Comparison of ENCODE assay signal across 10 cellular contexts in the genomic region with DNA sequence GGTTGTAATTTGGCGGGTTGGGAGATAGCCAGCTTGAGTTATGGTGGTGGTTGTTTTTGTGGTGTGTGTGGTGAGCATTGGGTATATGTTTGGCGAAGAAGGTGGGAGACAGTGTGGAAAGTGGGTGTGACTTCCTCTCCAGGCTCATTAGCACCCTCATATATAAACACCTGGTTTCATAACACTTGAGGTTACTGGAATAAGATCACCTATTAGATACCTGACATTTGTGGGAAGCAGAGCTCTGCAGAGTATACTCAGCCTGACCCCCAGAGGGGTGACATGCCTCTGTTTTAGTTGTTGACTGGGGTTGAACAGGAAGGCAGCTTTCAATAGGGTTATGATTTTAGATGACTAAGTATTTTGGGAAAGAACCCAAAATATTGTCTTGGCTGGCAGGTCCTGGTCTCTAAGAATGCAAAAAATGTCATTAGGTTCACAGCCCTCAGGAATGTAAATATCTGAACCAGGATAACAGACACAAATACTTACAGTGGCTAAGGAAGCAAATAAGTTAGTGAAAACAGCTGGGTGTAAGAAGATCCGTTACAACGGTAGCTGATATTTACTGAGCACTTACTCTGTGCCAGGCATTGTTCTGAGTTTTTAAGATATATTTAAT. TPM values are rescaled to one million over a fixed set of nuclear protein-coding genes. Genes with fewer than 3 reads are reported as not detected.
DNase-seq lines count a peak whose midpoint lies in the region; ATAC-seq and TF ChIP-seq lines count a peak whose summit lies in the region.
"Had no signal": no experiment of that assay in that cellular context is flagged by ENCODE, and none has a peak within 500 bp of the region (broad histone marks: within the 10 kb centered on the region; RNA-seq: fewer than 3 reads in every experiment).

No MANE protein-coding gene starts in this region.

- peaks cover 8% of the 10 kb centered on the region for H3K36me3 Mint-ChIP-seq in Calu3 (ENCODE audit: insufficient read depth, unreplicated experiment)

- CTCF ChIA-PET in Calu3 (lab: Charles Lee): interaction anchor here (0.6 to 1.8 kb wide), 11 partner anchors 10 to 1018 kb away, joined by 3 to 15 read pairs (median 3); a partner anchor contains a TSS

- peak overlapping the region; percentile 34 for H3K27ac Mint-ChIP-seq in Calu3 (ENCODE audit: unreplicated experiment)

- no TSS peak for BruUV-seq in Calu3 (replicated peaks; lab: Mats Ljungman, UMichigan)

- H3K4me3 Mint-ChIP-seq in Calu3 (ENCODE audit: low read depth, unreplicated experiment): no peak overlapping the region

- intact Hi-C loops in Calu3 (cut with micrococcal nuclease; ENCODE audit: unreplicated experiment): no loop called here

- no peak for ATAC-seq in GM19455 (IDR thresholded peaks at IDR 0.05; ENCODE audit: unreplicated experiment)

- H3K27me3 Mint-ChIP-seq in Calu3 (ENCODE audit: unreplicated experiment): peaks cover 28% of the 10 kb centered on the region
- H3K27me3 Mint-ChIP-seq: naive B cell had no signal

- H3K27me3 ChIP-seq in SJSA1 (replicated peaks): no peaks in the 10 kb centered on the region

- H3K4me3 ChIP-seq in SJSA1 (no peak overlapping the region), retinal pigment epithelial cell (ENCODE audit: low read length) (no peak overlapping the region)

- no peaks in the 10 kb centered on the region for H3K9me3 Mint-ChIP-seq in Calu3 (ENCODE audit: low read depth, unreplicated experiment)

- DNase-seq in Calu3: peak; percentile 80
- DNase-seq in SJSA1 (ENCODE audit: low read depth in 1 of 2, low spot score in 2 of 2): peak; percentile 74 to 98
- peak; percentile 93 for DNase-seq in fibroblast of gingiva (ENCODE audit: low read depth)
- DNase-seq in retinal pigment epithelial cell (ENCODE audit: low read depth): peak; percentile 81
- DNase-seq in COR-L47 (lab: John Stamatoyannopoulos, UW): no peak
- DNase-seq in DMS79 treated with DMSO at 0.1 percent for 48 hours (lab: John Stamatoyannopoulos, UW): no peak
- DNase-seq in activated CD8-positive, alpha-beta memory T cell treated with anti-CD3 and anti-CD28 coated beads for 24 hours: no peak
- DNase-seq: activated gamma-delta T cell treated with Interleukin-2 at 50 U/mL for 16 hours, naive B cell had no signal

- H3K9me3 ChIP-seq in SJSA1 (replicated peaks): no peaks in the 10 kb centered on the region

- H3K4me1 Mint-ChIP-seq in Calu3 (ENCODE audit: low read depth, unreplicated experiment): peaks cover 52% of the 10 kb centered on the region

- peaks cover 30% of the 10 kb centered on the region for H3K4me1 ChIP-seq in SJSA1 (replicated peaks)

- peak overlapping the region; percentile 89 for H3K27ac ChIP-seq in SJSA1

- peaks cover 88% of the 10 kb centered on the region for H3K36me3 ChIP-seq in SJSA1

- no peak for TF ChIP-seq CTCF in Calu3 (IDR thresholded peaks at IDR 0.05; ENCODE audit: unreplicated experiment)
- TF ChIP-seq CTCF in retinal pigment epithelial cell (conservative IDR thresholded peaks at IDR 0.05; ENCODE audit: low read depth, low read length): no peak

RNA-seq across cellular contexts. Expression of a gene that starts 18.3 kb away (rescaled TPM):
- 21.5 and 25.2 TPM in 2 replicates for total RNA-seq in Calu3 (2022)
- 1.8 and 5.4 TPM in 2 replicates for total RNA-seq in SJSA1 (2014; rRNA removed; shearing (Covaris generic))

RNA-seq across cellular contexts. Expression of a gene that starts 51.8 kb away (rescaled TPM):
- 0.68 TPM in 1 of 2 replicates, not detected in the other for total RNA-seq in Calu3 (2022)
- 164 and 202 TPM in 2 replicates for total RNA-seq in SJSA1 (2014; rRNA removed; shearing (Covaris generic))

Comparison
In these comparisons a context has a peak if more than half of its experiments do, and no peak if none do; other contexts are left out.
1. DNase-seq: peak in Calu3 (single experiment), SJSA1 (2 of 2), fibroblast of gingiva (single experiment) and retinal pigment epithelial cell (single experiment); none in COR-L47 (single experiment), DMS79 treated with DMSO at 0.1 percent for 48 hours (single experiment) and activated CD8-positive, alpha-beta memory T cell treated with anti-CD3 and anti-CD28 coated beads for 24 hours (single experiment).
2. RNA of a gene that starts 51.8 kb away (total RNA-seq): 164 to 202 TPM in SJSA1; 0.68 TPM in Calu3; every median in the first group is over 10 times any median in the second.